35 cellular contexts compared by ENCODE assay signal in genomic region chr11:120295110-120295509, GRCh38. TPM values are rescaled to one million over a fixed set of nuclear protein-coding genes. Genes with fewer than 3 reads are reported as not detected.
A peak's percentile ranks its signal among the peaks of the same experiment; 100 is the strongest.
DNase-seq lines count a peak whose midpoint lies in the region; ATAC-seq, FAIRE-seq and TF ChIP-seq lines count a peak whose summit lies in the region.
"Had no signal": no experiment of that assay in that cellular context is flagged by ENCODE, and none has a peak within 500 bp of the region (broad histone marks: within the 10 kb centered on the region; RNA-seq: fewer than 3 reads in every experiment).

No MANE protein-coding gene starts in this region.

- no peaks in the 10 kb centered on the region for H3K4me1 Mint-ChIP-seq in T-cell
- H3K4me1 Mint-ChIP-seq: activated naive CD4-positive, alpha-beta T cell treated with anti-CD3 and anti-CD28 coated beads, Interleukin-2, amount 10 ng/mL, durations not matched to agents 7 days and 5 days; naive thymus-derived CD8-positive, alpha-beta T cell had no signal

- H3K9me3 ChIP-seq in HEK293 (ENCODE audit: control insufficient read depth, insufficient read depth, low read depth, low read length): no peaks in the 10 kb centered on the region
- H3K9me3 ChIP-seq in mucosa of descending colon: no peaks in the 10 kb centered on the region
- H3K9me3 ChIP-seq: esophagus muscularis mucosa, gastroesophageal sphincter, SJCRH30, spleen, upper lobe of right lung had no signal

- H3K4me3 Mint-ChIP-seq in T-cell: no peak overlapping the region
- H3K4me3 Mint-ChIP-seq: activated naive CD4-positive, alpha-beta T cell treated with anti-CD3 and anti-CD28 coated beads, Interleukin-2, amount 10 ng/mL, durations not matched to agents 7 days and 5 days; mesothelial cell of epicardium; naive thymus-derived CD8-positive, alpha-beta T cell had no signal

- H3K27me3 Mint-ChIP-seq in T-cell: peaks cover 49 to 54% of the 10 kb centered on the region in 2 donors

- H3K9me3 Mint-ChIP-seq in T-cell: no peaks in the 10 kb centered on the region
- H3K9me3 Mint-ChIP-seq: activated naive CD4-positive, alpha-beta T cell treated with anti-CD3 and anti-CD28 coated beads, Interleukin-2, amount 10 ng/mL, durations not matched to agents 7 days and 5 days; mesothelial cell of epicardium; naive thymus-derived CD8-positive, alpha-beta T cell had no signal

- ATAC-seq in mucosa of descending colon (peak; percentile 63), HG02623 (IDR thresholded peaks at IDR 0.05; ENCODE audit: unreplicated experiment) (no peak), GM18868 (IDR thresholded peaks at IDR 0.05; ENCODE audit: unreplicated experiment) (no peak), T-cell (replicated peaks in 1 of 4) (no peak)
- ATAC-seq: activated CD4-positive, CD25-positive, alpha-beta regulatory T cell treated with anti-CD3 and anti-CD28 coated beads, Interleukin-2, amount 50 U/mL, for 24 hours; gastroesophageal sphincter; naive thymus-derived CD8-positive, alpha-beta T cell; upper lobe of right lung had no signal

- CTCF ChIA-PET in HEK293 (lab: Yijun Ruan, JAX) (interaction anchor here (14.7 kb wide), 1 partner anchor 62 kb away, joined by 349 read pairs; no protein-coding TSS in a partner anchor), T-cell (lab: Charles Lee) (interaction anchor here in 1 of 2 donors (0.5 kb wide), 1 partner anchor 13 kb away, joined by 3 read pairs; no protein-coding TSS in a partner anchor)

- POLR2A ChIA-PET in HEK293 (lab: Yijun Ruan, JAX): no interaction called here
- POLR2A ChIA-PET in T-cell (lab: Charles Lee): no interaction called here

- H3K27ac Mint-ChIP-seq in T-cell: no peak overlapping the region
- H3K27ac Mint-ChIP-seq: activated naive CD4-positive, alpha-beta T cell treated with anti-CD3 and anti-CD28 coated beads, Interleukin-2, amount 10 ng/mL, durations not matched to agents 7 days and 5 days; mesothelial cell of epicardium; naive thymus-derived CD8-positive, alpha-beta T cell had no signal

- peak; percentile 76 for DNase-seq in A172 (ENCODE audit: low spot score)
- DNase-seq in mucosa of descending colon: no peak
- no peak for DNase-seq in frontal cortex (ENCODE audit: low spot score in 2 of 2)
- no peak for DNase-seq in T-cell
- DNase-seq: activated CD4-positive, alpha-beta T cell treated with anti-CD3 and anti-CD28 coated beads, Interleukin-2, amount 50 U/mL, for 48 hours; activated CD8-positive, alpha-beta memory T cell treated with anti-CD3 and anti-CD28 coated beads, Interleukin-2, amount 50 U/mL, for 4 hours; activated naive CD4-positive, alpha-beta T cell treated with anti-CD3 and anti-CD28 coated beads, Interleukin-2, amount 10 ng/mL, durations not matched to agents 7 days and 5 days; C1 segment of cervical spinal cord; COR-L47; DMS79; GF-D8; H7; naive thymus-derived CD8-positive, alpha-beta T cell; NCI-H146; NCI-H2171; NCI-H524; occipital lobe; SJCRH30; spleen; T-helper 1 cell; upper lobe of right lung had no signal

- no peaks in the 10 kb centered on the region for H3K4me1 ChIP-seq in HEK293 (ENCODE audit: control insufficient read depth, insufficient read depth, low read length)
- H3K4me1 ChIP-seq in mucosa of descending colon (ENCODE audit: low read depth): no peaks in the 10 kb centered on the region
- H3K4me1 ChIP-seq: SJCRH30 had no signal

- no peak for TF ChIP-seq CTCF in HEK293 (tag by site-specific recombination; IDR thresholded peaks at IDR 0.05)
- no peak for TF ChIP-seq CTCF in VCaP (conservative IDR thresholded peaks at IDR 0.05)
- no peak for TF ChIP-seq CTCF in mucosa of descending colon (IDR thresholded peaks at IDR 0.05)

- H3K36me3 ChIP-seq in HEK293 (ENCODE audit: control insufficient read depth in 2 of 2, insufficient read depth in 1 of 2, low read length in 2 of 2) (no peaks in the 10 kb centered on the region), mucosa of descending colon (ENCODE audit: low read depth) (no peaks in the 10 kb centered on the region)
- H3K36me3 ChIP-seq: cardiac muscle cell, esophagus muscularis mucosa, gastroesophageal sphincter, SJCRH30, spleen, upper lobe of right lung had no signal

- no peak overlapping the region for H3K27ac ChIP-seq in HEK293 (ENCODE audit: extremely low read depth, low read depth, low read length)
- peak overlapping the region; percentile 47 for H3K27ac ChIP-seq in VCaP
- H3K27ac ChIP-seq: cardiac muscle cell, esophagus muscularis mucosa, gastroesophageal sphincter, KMS-11, SJCRH30, spleen, upper lobe of right lung had no signal

- intact Hi-C loops in mucosa of descending colon (cut with DNase I, micrococcal nuclease): no loop called here

- no peaks in the 10 kb centered on the region for H3K36me3 Mint-ChIP-seq in T-cell
- H3K36me3 Mint-ChIP-seq: activated naive CD4-positive, alpha-beta T cell treated with anti-CD3 and anti-CD28 coated beads, Interleukin-2, amount 10 ng/mL, durations not matched to agents 7 days and 5 days; mesothelial cell of epicardium; naive thymus-derived CD8-positive, alpha-beta T cell had no signal

- no peak overlapping the region for H3K4me3 ChIP-seq in HEK293 (ENCODE audit: low read depth, low read length)
- no peak overlapping the region for H3K4me3 ChIP-seq in mucosa of descending colon
- H3K4me3 ChIP-seq: cardiac muscle cell, esophagus muscularis mucosa, gastroesophageal sphincter, SJCRH30, spleen, upper lobe of right lung had no signal

- no peak for FAIRE-seq in frontal cortex (lab: Jason Lieb, UNC)
- FAIRE-seq: RCC 7860, TTC549 had no signal

TF ChIP-seq in HEK293, 187 proteins besides CTCF, POLR2A, EP300 and RAD21 (continues in another document):
- TF ChIP-seq PRDM2 (tag by site-specific recombination; IDR thresholded peaks at IDR 0.05; ENCODE audit: borderline replicate concordance) (no peak), ZNF677 (tag by site-specific recombination; IDR thresholded peaks at IDR 0.05) (no peak), ZNF404 (tag by site-specific recombination; IDR thresholded peaks at IDR 0.05) (no peak), ZNF704 (tag by site-specific recombination; IDR thresholded peaks at IDR 0.05) (no peak), IKZF3 (tag by site-specific recombination; IDR thresholded peaks at IDR 0.05) (0 out of 2 replicates have a peak, but pooled peaks have one; percentile 9), ZNF221 (tag by site-specific recombination; IDR thresholded peaks at IDR 0.05; ENCODE audit: borderline replicate concordance) (no peak)

RNA-seq across cellular contexts. Expression of gene TLCD5, which starts 30.0 kb away (rescaled TPM):
- total RNA-seq in A172 (2014; rRNA removed; shearing (Covaris generic)): 7.1 and 7.3 TPM in 2 replicates
- total RNA-seq in mucosa of descending colon: 1 to 10 TPM in 1 of 3 donors, under 1 TPM in 2; 0.46 to 3.8 (median 0.51) TPM
- total RNA-seq in frontal cortex: 16.3 TPM
- under 1 TPM in 3 of 5 donors, not detected in 2; 0.39 to 0.73 (median 0.61) TPM for total RNA-seq in T-cell

RNA-seq across cellular contexts. Expression of gene ARHGEF12, which starts 41.1 kb away (rescaled TPM):
- 18.9 and 29.4 TPM in 2 replicates for total RNA-seq in A172 (2014; rRNA removed; shearing (Covaris generic))
- 100 to 1,000 TPM in 2 of 3 donors, 10 to 100 TPM in 1; 88.2 to 119 (median 114) TPM for total RNA-seq in mucosa of descending colon
- total RNA-seq in frontal cortex: 202 TPM
- 10 to 100 TPM in 2 of 5 donors, 1 to 10 TPM in 3; 4.8 to 12.8 (median 8.0) TPM for total RNA-seq in T-cell

RNA-seq across cellular contexts. Expression of gene POU2F3, which starts 55.2 kb away (rescaled TPM):
- 0.07 and 0.48 TPM in 2 replicates for total RNA-seq in A172 (2014; rRNA removed; shearing (Covaris generic))
- total RNA-seq in mucosa of descending colon: 1 to 10 TPM; 1.1 to 3.0 (median 2.2) TPM
- 0.41 TPM for total RNA-seq in frontal cortex
- not detected for total RNA-seq in T-cell
- total RNA-seq: esophagus muscularis mucosa; H7; liver; naive thymus-derived CD8-positive, alpha-beta T cell; occipital lobe; SJCRH30; subcutaneous adipose tissue had no signal
